Comparison of ENCODE assay signal across 1 cellular context in genomic region chr1:111948209-111949131, GRCh38.
TF ChIP-seq lines count a peak whose summit lies in the region.

No MANE protein-coding gene starts in this region.

TF ChIP-seq in SK-N-SH, 30 proteins besides CTCF, POLR2A, EP300 and RAD21 (continued from another document):
- TF ChIP-seq ZBTB33 (IDR thresholded peaks at IDR 0.05; ENCODE audit: borderline replicate concordance, low read depth): no peak
- TF ChIP-seq EZH2phosphoT487 (IDR thresholded peaks at IDR 0.05; ENCODE audit: borderline replicate concordance, low read depth): no peak
- TF ChIP-seq RXRA (IDR thresholded peaks at IDR 0.05; ENCODE audit: borderline replicate concordance, low read depth): no peak
- TF ChIP-seq JUND (IDR thresholded peaks at IDR 0.05): no peak
- TF ChIP-seq USF2 (IDR thresholded peaks at IDR 0.05; ENCODE audit: borderline replicate concordance, low read depth, low read length): no peak
